In genomic region chr1:154342836-154343472, GRCh38 we compare ENCODE assay signal across 10 cellular contexts. TPM values are rescaled to one million over a fixed set of nuclear protein-coding genes. Genes with fewer than 3 reads are reported as not detected.
DNase-seq lines count a peak whose midpoint lies in the region; ATAC-seq and TF ChIP-seq lines count a peak whose summit lies in the region.
"Had no signal": no experiment of that assay in that cellular context is flagged by ENCODE, and none has a peak within 500 bp of the region (broad histone marks: within the 10 kb centered on the region; RNA-seq: fewer than 3 reads in every experiment).

No MANE protein-coding gene starts in this region.

- no peaks in the 10 kb centered on the region for H3K9me3 ChIP-seq in CD8-positive, alpha-beta T cell (ENCODE audit: low read length)
- no peaks in the 10 kb centered on the region for H3K9me3 ChIP-seq in colonic mucosa
- no peaks in the 10 kb centered on the region for H3K9me3 ChIP-seq in BE2C

- H3K9me3 Mint-ChIP-seq in CD8-positive, alpha-beta T cell = no peaks in the 10 kb centered on the region
- H3K9me3 Mint-ChIP-seq in activated CD4-positive, alpha-beta memory T cell treated with anti-CD3 and anti-CD28 coated beads for 36 hours = no peaks in the 10 kb centered on the region
- no peaks in the 10 kb centered on the region for H3K9me3 Mint-ChIP-seq in progenitor cell of endocrine pancreas (ENCODE audit: low read depth)

- H3K4me3 ChIP-seq in CD8-positive, alpha-beta T cell (ENCODE audit: low read depth, low read length) = peak overlapping the region; percentile 66
- no peak overlapping the region for H3K4me3 ChIP-seq in colonic mucosa
- H3K4me3 ChIP-seq in BE2C (ENCODE audit: low read depth, low read length) = no peak overlapping the region

- peak; percentile 87 for ATAC-seq in CD8-positive, alpha-beta T cell

- H3K36me3 Mint-ChIP-seq in CD8-positive, alpha-beta T cell = peaks cover 96% of the 10 kb centered on the region
- H3K36me3 Mint-ChIP-seq in activated CD4-positive, alpha-beta memory T cell treated with anti-CD3 and anti-CD28 coated beads for 36 hours = peaks cover 81% of the 10 kb centered on the region
- peaks cover 38% of the 10 kb centered on the region for H3K36me3 Mint-ChIP-seq in progenitor cell of endocrine pancreas (ENCODE audit: insufficient read depth)

- TF ChIP-seq CTCF in CD8-positive, alpha-beta T cell (IDR thresholded peaks at IDR 0.05) = no peak
- TF ChIP-seq CTCF in colonic mucosa (IDR thresholded peaks at IDR 0.05) = no peak
- TF ChIP-seq CTCF in BE2C (IDR thresholded peaks at IDR 0.05; ENCODE audit: low read depth, low read length) = no peak
- TF ChIP-seq CTCF in progenitor cell of endocrine pancreas (IDR thresholded peaks at IDR 0.05; ENCODE audit: unreplicated experiment) = no peak

- H3K27me3 Mint-ChIP-seq in CD8-positive, alpha-beta T cell (ENCODE audit: low read depth) = no peaks in the 10 kb centered on the region
- no peaks in the 10 kb centered on the region for H3K27me3 Mint-ChIP-seq in activated CD4-positive, alpha-beta memory T cell treated with anti-CD3 and anti-CD28 coated beads for 36 hours
- no peaks in the 10 kb centered on the region for H3K27me3 Mint-ChIP-seq in progenitor cell of endocrine pancreas
- H3K27me3 Mint-ChIP-seq: B cell had no signal

- peak overlapping the region; percentile 87 for H3K4me3 Mint-ChIP-seq in CD8-positive, alpha-beta T cell
- peak overlapping the region; percentile 70 for H3K4me3 Mint-ChIP-seq in activated CD4-positive, alpha-beta memory T cell treated with anti-CD3 and anti-CD28 coated beads for 36 hours
- H3K4me3 Mint-ChIP-seq in progenitor cell of endocrine pancreas (ENCODE audit: low read depth) = no peak overlapping the region
- H3K4me3 Mint-ChIP-seq: B cell had no signal

- POLR2A ChIA-PET in CD8-positive, alpha-beta T cell (lab: Charles Lee) = interaction anchor here (0.6 to 4.7 kb wide), 10 partner anchors 8 to 418 kb away, joined by 3 to 40 read pairs (median 4); partner anchors contain the start of genes ATP8B2 and HAX1
- POLR2A ChIA-PET in activated CD4-positive, alpha-beta memory T cell treated with anti-CD3 and anti-CD28 coated beads for 36 hours (lab: Charles Lee) = interaction anchor here (0.6 to 1.8 kb wide), 6 partner anchors 13 to 77 kb away, joined by 3 to 7 read pairs (median 4); no protein-coding TSS in a partner anchor
- POLR2A ChIA-PET in HEK293T (lab: Yijun Ruan, JAX) = no interaction called here

- CTCF ChIA-PET in CD8-positive, alpha-beta T cell (lab: Charles Lee) = interaction anchor here (1.0 to 9.2 kb wide), 7 partner anchors 8 to 99 kb away, joined by 3 to 184 read pairs (median 16); partner anchors contain the start of gene ATP8B2
- CTCF ChIA-PET in activated CD4-positive, alpha-beta memory T cell treated with anti-CD3 and anti-CD28 coated beads for 36 hours (lab: Charles Lee) = interaction anchor here (1.0 to 13.9 kb wide), 8 partner anchors 8 to 144 kb away, joined by 3 to 177 read pairs (median 4); partner anchors contain the start of gene ATP8B2
- CTCF ChIA-PET in HEK293T (lab: Yijun Ruan, JAX) = interaction anchor here (0.5 to 4.6 kb wide), 2 partner anchors 7 to 147 kb away, joined by 5 to 27 read pairs; no protein-coding TSS in a partner anchor

- H3K36me3 ChIP-seq in CD8-positive, alpha-beta T cell (ENCODE audit: insufficient read depth, low read length) = peaks cover 51% of the 10 kb centered on the region
- H3K36me3 ChIP-seq in colonic mucosa (no peaks in the 10 kb centered on the region), BE2C (peaks cover 79% of the 10 kb centered on the region)

- peaks cover 92% of the 10 kb centered on the region for H3K4me1 ChIP-seq in CD8-positive, alpha-beta T cell (ENCODE audit: insufficient read depth, low read length)
- no peaks in the 10 kb centered on the region for H3K4me1 ChIP-seq in colonic mucosa
- no peaks in the 10 kb centered on the region for H3K4me1 ChIP-seq in BE2C
- H3K4me1 ChIP-seq: parathyroid adenoma had no signal

- H3K9ac ChIP-seq in colonic mucosa (ENCODE audit: low read depth in 2 of 2, low read length in 2 of 2) = no peak overlapping the region
- H3K9ac ChIP-seq: parathyroid adenoma had no signal

- H3K4me1 Mint-ChIP-seq in CD8-positive, alpha-beta T cell (ENCODE audit: low read depth) = peaks cover 90% of the 10 kb centered on the region
- H3K4me1 Mint-ChIP-seq in activated CD4-positive, alpha-beta memory T cell treated with anti-CD3 and anti-CD28 coated beads for 36 hours (ENCODE audit: low read depth) = peaks cover 90% of the 10 kb centered on the region
- H3K4me1 Mint-ChIP-seq in progenitor cell of endocrine pancreas (ENCODE audit: low read depth) = no peaks in the 10 kb centered on the region

- H3K27ac ChIP-seq in CD8-positive, alpha-beta T cell (ENCODE audit: low read depth, low read length) = peak overlapping the region; percentile 72
- H3K27ac ChIP-seq in colonic mucosa = peak overlapping the region; percentile 22
- H3K27ac ChIP-seq: parathyroid adenoma had no signal

- H3K27me3 ChIP-seq in CD8-positive, alpha-beta T cell (ENCODE audit: insufficient read depth, low read length) = no peaks in the 10 kb centered on the region
- no peaks in the 10 kb centered on the region for H3K27me3 ChIP-seq in colonic mucosa
- H3K27me3 ChIP-seq in BE2C = no peaks in the 10 kb centered on the region

- intact Hi-C loops in CD8-positive, alpha-beta T cell (cut with DNase I, micrococcal nuclease) = loop anchor here (1.0 to 2.0 kb wide), 3 partner anchors 8 to 70 kb away; partner anchors contain the start of gene HAX1 (in 1 of the 2)
- intact Hi-C loops in activated CD4-positive, alpha-beta memory T cell treated with anti-CD3 and anti-CD28 coated beads for 36 hours (cut with micrococcal nuclease) = loop anchor here (1.0 to 2.0 kb wide), 3 partner anchors 10 to 70 kb away; partner anchors contain the start of gene HAX1
- intact Hi-C loops in colonic mucosa (cut with DNase I) = no loop called here

- H3K27ac Mint-ChIP-seq in CD8-positive, alpha-beta T cell = peak overlapping the region; percentile 95
- H3K27ac Mint-ChIP-seq in activated CD4-positive, alpha-beta memory T cell treated with anti-CD3 and anti-CD28 coated beads for 36 hours = peak overlapping the region; percentile 95
- H3K27ac Mint-ChIP-seq in progenitor cell of endocrine pancreas = no peak overlapping the region
- H3K27ac Mint-ChIP-seq: B cell had no signal

- peak; percentile 52 to 90 (median 79) for DNase-seq in CD8-positive, alpha-beta T cell
- peak; percentile 86 for DNase-seq in activated CD4-positive, alpha-beta memory T cell treated with anti-CD3 and anti-CD28 coated beads for 36 hours
- DNase-seq in colonic mucosa (no peak), OCI-M1 (lab: John Stamatoyannopoulos, UW) (no peak), BE2C (no peak), progenitor cell of endocrine pancreas (ENCODE audit: low spot score, unreplicated experiment) (no peak), HEK293T (ENCODE audit: extremely low spot score) (no peak)
- peak; percentile 74 to 75 for DNase-seq in stimulated activated CD4-positive, alpha-beta T cell treated with anti-CD3 and anti-CD28 coated beads, Interleukin-2, amount 100 ng/mL, for 24 hours

TF ChIP-seq in HEK293T, 16 proteins besides CTCF, POLR2A, EP300 and RAD21:
- TF ChIP-seq NFRKB (IDR thresholded peaks at IDR 0.05) (no peak), FOXK2 (IDR thresholded peaks at IDR 0.05) (no peak)
TF ChIP-seq in HEK293T: peak in this region for 0.

RNA-seq across cellular contexts. Expression of gene ATP8B2, which starts 17.6 kb away (rescaled TPM):
- total RNA-seq in CD8-positive, alpha-beta T cell = 10 to 100 TPM; 51.1 to 58.4 TPM
- total RNA-seq in activated CD4-positive, alpha-beta memory T cell treated with anti-CD3 and anti-CD28 coated beads for 36 hours = 10 to 100 TPM; 58.5 to 59.9 TPM
- total RNA-seq in colonic mucosa (1 to 10 TPM; 4.2 to 6.6 TPM), progenitor cell of endocrine pancreas (45.9 and 47.4 TPM in 2 replicates)
- polyA plus RNA-seq in BE2C (2012; ENCODE audit: insufficient read depth, insufficient read length, low read depth) = 40.9 TPM

RNA-seq across cellular contexts. Expression of gene AQP10, which starts 22.1 kb away (rescaled TPM):
- not detected for total RNA-seq in CD8-positive, alpha-beta T cell
- total RNA-seq in activated CD4-positive, alpha-beta memory T cell treated with anti-CD3 and anti-CD28 coated beads for 36 hours = not detected
- total RNA-seq in colonic mucosa (under 1 TPM in 1 of 2 donors, not detected in 1; 0.27 TPM), progenitor cell of endocrine pancreas (0.64 and 0.96 TPM in 2 replicates)
- 5.5 TPM for polyA plus RNA-seq in BE2C (2012; ENCODE audit: insufficient read depth, insufficient read length, low read depth)
- total RNA-seq: B cell had no signal

Comparison
In these comparisons a context has a peak if more than half of its experiments do, and no peak if none do; other contexts are left out.
1. DNase-seq: peak in CD8-positive, alpha-beta T cell (7 of 7), activated CD4-positive, alpha-beta memory T cell treated with anti-CD3 and anti-CD28 coated beads for 36 hours (single experiment) and stimulated activated CD4-positive, alpha-beta T cell treated with anti-CD3 and anti-CD28 coated beads, Interleukin-2, amount 100 ng/mL, for 24 hours (2 of 2); none in colonic mucosa (single experiment), OCI-M1 (single experiment), BE2C (single experiment), progenitor cell of endocrine pancreas (single experiment) and HEK293T (single experiment).